ENCODE assay signal across 1 cellular context in the genomic region with DNA sequence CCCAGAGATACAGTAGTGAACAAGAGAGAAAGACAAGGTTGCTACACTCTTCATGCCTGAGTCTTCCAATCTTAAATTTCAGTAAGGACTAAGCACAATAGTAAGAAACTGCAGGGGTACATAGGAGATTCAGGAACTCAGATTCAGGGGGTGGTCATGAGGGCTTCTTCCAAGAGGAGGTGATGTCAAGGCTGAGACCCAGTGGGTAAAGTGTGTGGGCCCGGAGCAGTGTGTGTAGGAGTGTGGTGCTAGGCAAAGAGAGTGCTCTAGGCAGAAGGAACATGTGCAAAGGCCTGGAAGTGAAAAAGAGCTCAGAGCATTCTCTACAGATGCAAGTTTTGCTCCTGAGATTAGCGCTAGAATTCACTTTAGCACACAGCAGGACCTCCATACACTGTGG.
TF ChIP-seq lines count a peak whose summit lies in the region.

No MANE protein-coding gene starts in this region.

TF ChIP-seq in SK-N-SH, 30 proteins besides CTCF, POLR2A, EP300 and RAD21 (continued from another document):
- TF ChIP-seq, protein P1, sequence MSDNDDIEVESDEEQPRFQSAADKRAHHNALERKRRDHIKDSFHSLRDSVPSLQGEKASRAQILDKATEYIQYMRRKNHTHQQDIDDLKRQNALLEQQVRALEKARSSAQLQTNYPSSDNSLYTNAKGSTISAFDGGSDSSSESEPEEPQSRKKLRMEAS (IDR thresholded peaks at IDR 0.05; ENCODE audit: low read depth), result no peak
- TF ChIP-seq ELF1 (IDR thresholded peaks at IDR 0.05) (no peak), FOSL2 (IDR thresholded peaks at IDR 0.05; ENCODE audit: borderline replicate concordance, low read depth) (no peak), FOXM1 (IDR thresholded peaks at IDR 0.05; ENCODE audit: low read depth) (no peak), GATA2 (CRISPR knock-in tag; IDR thresholded peaks at IDR 0.05) (no peak), RXRA (IDR thresholded peaks at IDR 0.05; ENCODE audit: borderline replicate concordance, low read depth) (no peak), SMC3 (IDR thresholded peaks at IDR 0.05; ENCODE audit: low read depth, low read length) (no peak), NRF1 (IDR thresholded peaks at IDR 0.05; ENCODE audit: low read depth, low read length) (no peak), EZH2phosphoT487 (IDR thresholded peaks at IDR 0.05; ENCODE audit: borderline replicate concordance, low read depth) (no peak), TAF1 (IDR thresholded peaks at IDR 0.05; ENCODE audit: borderline replicate concordance, low read depth, low read length) (no peak), RFX5 (IDR thresholded peaks at IDR 0.05; ENCODE audit: low read length) (no peak), NFIC (IDR thresholded peaks at IDR 0.05; ENCODE audit: borderline replicate concordance) (no peak)
- TF ChIP-seq, protein P2, sequence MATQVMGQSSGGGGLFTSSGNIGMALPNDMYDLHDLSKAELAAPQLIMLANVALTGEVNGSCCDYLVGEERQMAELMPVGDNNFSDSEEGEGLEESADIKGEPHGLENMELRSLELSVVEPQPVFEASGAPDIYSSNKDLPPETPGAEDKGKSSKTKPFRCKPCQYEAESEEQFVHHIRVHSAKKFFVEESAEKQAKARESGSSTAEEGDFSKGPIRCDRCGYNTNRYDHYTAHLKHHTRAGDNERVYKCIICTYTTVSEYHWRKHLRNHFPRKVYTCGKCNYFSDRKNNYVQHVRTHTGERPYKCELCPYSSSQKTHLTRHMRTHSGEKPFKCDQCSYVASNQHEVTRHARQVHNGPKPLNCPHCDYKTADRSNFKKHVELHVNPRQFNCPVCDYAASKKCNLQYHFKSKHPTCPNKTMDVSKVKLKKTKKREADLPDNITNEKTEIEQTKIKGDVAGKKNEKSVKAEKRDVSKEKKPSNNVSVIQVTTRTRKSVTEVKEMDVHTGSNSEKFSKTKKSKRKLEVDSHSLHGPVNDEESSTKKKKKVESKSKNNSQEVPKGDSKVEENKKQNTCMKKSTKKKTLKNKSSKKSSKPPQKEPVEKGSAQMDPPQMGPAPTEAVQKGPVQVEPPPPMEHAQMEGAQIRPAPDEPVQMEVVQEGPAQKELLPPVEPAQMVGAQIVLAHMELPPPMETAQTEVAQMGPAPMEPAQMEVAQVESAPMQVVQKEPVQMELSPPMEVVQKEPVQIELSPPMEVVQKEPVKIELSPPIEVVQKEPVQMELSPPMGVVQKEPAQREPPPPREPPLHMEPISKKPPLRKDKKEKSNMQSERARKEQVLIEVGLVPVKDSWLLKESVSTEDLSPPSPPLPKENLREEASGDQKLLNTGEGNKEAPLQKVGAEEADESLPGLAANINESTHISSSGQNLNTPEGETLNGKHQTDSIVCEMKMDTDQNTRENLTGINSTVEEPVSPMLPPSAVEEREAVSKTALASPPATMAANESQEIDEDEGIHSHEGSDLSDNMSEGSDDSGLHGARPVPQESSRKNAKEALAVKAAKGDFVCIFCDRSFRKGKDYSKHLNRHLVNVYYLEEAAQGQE (IDR thresholded peaks at IDR 0.05; ENCODE audit: low read depth, low read length), result no peak
TF ChIP-seq in SK-N-SH: peak in this region for 0.
